ENCODE assay signal across 7 cellular contexts in the genomic region with DNA sequence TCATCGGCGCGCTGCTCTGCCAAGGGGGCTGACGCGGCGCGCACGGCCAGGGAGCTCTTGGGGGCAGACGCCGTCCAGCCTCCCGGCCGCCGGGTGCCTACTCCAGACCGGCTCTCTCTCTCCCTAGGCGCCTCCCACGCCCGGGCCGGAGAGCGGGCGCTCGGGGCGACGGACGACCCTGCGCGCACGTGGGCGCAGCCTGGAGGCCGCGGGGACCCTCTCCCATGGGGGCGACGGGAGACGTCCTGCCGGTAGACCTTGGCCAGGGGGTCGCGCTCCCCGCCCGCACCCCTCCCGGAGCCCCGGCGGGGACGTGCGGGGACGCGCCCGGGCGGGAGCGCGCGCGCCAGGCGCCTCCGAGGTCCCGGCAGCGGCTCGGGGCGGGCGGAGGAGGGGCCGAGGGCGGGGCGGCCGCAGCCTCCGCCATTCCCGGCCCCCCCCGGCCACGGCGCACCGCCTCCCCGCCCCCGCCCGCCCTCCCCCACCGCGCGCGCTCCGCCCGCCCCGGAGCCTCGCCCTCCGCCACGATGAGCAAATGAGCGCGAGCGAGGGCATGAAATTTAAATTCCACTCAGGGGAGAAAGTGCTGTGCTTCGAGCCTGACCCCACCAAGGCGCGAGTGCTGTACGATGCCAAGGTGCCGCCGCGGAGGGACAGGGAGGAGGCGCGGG. TPM values are rescaled to one million over a fixed set of nuclear protein-coding genes. Genes with fewer than 3 reads are reported as not detected.
DNase-seq lines count a peak whose midpoint lies in the region; ATAC-seq, FAIRE-seq and TF ChIP-seq lines count a peak whose summit lies in the region.

A gene with protein sequence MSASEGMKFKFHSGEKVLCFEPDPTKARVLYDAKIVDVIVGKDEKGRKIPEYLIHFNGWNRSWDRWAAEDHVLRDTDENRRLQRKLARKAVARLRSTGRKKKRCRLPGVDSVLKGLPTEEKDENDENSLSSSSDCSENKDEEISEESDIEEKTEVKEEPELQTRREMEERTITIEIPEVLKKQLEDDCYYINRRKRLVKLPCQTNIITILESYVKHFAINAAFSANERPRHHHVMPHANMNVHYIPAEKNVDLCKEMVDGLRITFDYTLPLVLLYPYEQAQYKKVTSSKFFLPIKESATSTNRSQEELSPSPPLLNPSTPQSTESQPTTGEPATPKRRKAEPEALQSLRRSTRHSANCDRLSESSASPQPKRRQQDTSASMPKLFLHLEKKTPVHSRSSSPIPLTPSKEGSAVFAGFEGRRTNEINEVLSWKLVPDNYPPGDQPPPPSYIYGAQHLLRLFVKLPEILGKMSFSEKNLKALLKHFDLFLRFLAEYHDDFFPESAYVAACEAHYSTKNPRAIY (plus strand): TSS at position 509 of the 671 bp plus-strand sequence. CDS start 27 bp downstream, at position 536.

- peaks cover 5% of the 10 kb centered on the region for H3K36me3 Mint-ChIP-seq in chondrocyte (ENCODE audit: low read depth)

- peak within 1 kb of the TSS; percentile 71 to 80 for H3K9ac ChIP-seq in kidney (ENCODE audit: low read length in 2 of 2)

- peaks cover 11% of the 10 kb centered on the region for H3K9me3 Mint-ChIP-seq in chondrocyte (ENCODE audit: low read depth)

- H3K27ac Mint-ChIP-seq in chondrocyte (ENCODE audit: unreplicated experiment): peak within 1 kb of the TSS; percentile 88

- TF ChIP-seq CTCF in WI38 (IDR thresholded peaks at IDR 0.05; ENCODE audit: low read depth, low read length): no peak
- no peak for TF ChIP-seq CTCF in chondrocyte (IDR thresholded peaks at IDR 0.05)
- no peak for TF ChIP-seq CTCF in kidney (IDR thresholded peaks at IDR 0.05; ENCODE audit: borderline replicate concordance, extremely low read depth, insufficient read depth)

- peak within 1 kb of the TSS; percentile 83 to 91 for H3K27ac ChIP-seq in kidney (ENCODE audit: low read depth in 2 of 2, low read length in 2 of 2)

- H3K4me1 ChIP-seq in kidney (ENCODE audit: control insufficient read depth in 1 of 2, insufficient read depth in 1 of 2, low read depth in 1 of 2, low read length in 2 of 2): peaks cover 0 to 2% of the 10 kb centered on the region in 2 donors

- H3K4me3 ChIP-seq in GM08714 (ENCODE audit: low read length): peak within 1 kb of the TSS; percentile 78
- peak within 1 kb of the TSS; percentile 77 for H3K4me3 ChIP-seq in WI38 (ENCODE audit: low read depth, low read length)
- peak within 1 kb of the TSS; percentile 83 to 87 for H3K4me3 ChIP-seq in kidney (ENCODE audit: low read length in 2 of 2)

- intact Hi-C loops in kidney (cut with DNase I): no loop called here

- DNase-seq in LHCN-M2 (ENCODE audit: low read depth): peak; percentile 64
- DNase-seq in chondrocyte (ENCODE audit: low spot score): no peak
- DNase-seq in kidney: peak; percentile 87
- peak; percentile 46 to 50 for DNase-seq in stimulated activated CD4-positive, alpha-beta T cell treated with anti-CD3 and anti-CD28 coated beads, Interleukin-15, amount 100 ng/mL, for 1 hour (ENCODE audit: low read depth in 1 of 2, low spot score in 1 of 2)

- H3K4me1 Mint-ChIP-seq in chondrocyte (ENCODE audit: low read depth): peaks cover 14% of the 10 kb centered on the region

- H3K4me3 Mint-ChIP-seq in chondrocyte (ENCODE audit: unreplicated experiment): peak within 1 kb of the TSS; percentile 81

- FAIRE-seq in kidney (lab: Jason Lieb, UNC): no peak

- peak; percentile 21 for ATAC-seq in GM21717 (IDR thresholded peaks at IDR 0.05; ENCODE audit: unreplicated experiment)

- H3K9me3 ChIP-seq in kidney (ENCODE audit: control insufficient read depth in 1 of 2, low read length in 2 of 2): no peaks in the 10 kb centered on the region

- peaks cover 2 to 15% of the 10 kb centered on the region in 2 donors for H3K36me3 ChIP-seq in kidney (ENCODE audit: control insufficient read depth in 1 of 2, insufficient read depth in 2 of 2, low read length in 2 of 2)

- H3K27me3 Mint-ChIP-seq in chondrocyte (ENCODE audit: low read depth): no peaks in the 10 kb centered on the region

RNA-seq across cellular contexts. Expression of the gene that starts here (rescaled TPM):
- total RNA-seq in LHCN-M2 (2014; rRNA removed): 21.9 and 27.7 TPM in 2 replicates
- polyA plus RNA-seq in LHCN-M2 (2012): 15.4 TPM
- 22.0 to 25.2 TPM (median 24.2 TPM) in 3 replicates for total RNA-seq in chondrocyte
- total RNA-seq in kidney: 27.1 TPM
- polyA plus RNA-seq in kidney (ENCODE audit: insufficient read depth, low read depth, low replicate concordance): 16.3 TPM
